Comparison of ENCODE assay signal across 21 cellular contexts in the genomic region with DNA sequence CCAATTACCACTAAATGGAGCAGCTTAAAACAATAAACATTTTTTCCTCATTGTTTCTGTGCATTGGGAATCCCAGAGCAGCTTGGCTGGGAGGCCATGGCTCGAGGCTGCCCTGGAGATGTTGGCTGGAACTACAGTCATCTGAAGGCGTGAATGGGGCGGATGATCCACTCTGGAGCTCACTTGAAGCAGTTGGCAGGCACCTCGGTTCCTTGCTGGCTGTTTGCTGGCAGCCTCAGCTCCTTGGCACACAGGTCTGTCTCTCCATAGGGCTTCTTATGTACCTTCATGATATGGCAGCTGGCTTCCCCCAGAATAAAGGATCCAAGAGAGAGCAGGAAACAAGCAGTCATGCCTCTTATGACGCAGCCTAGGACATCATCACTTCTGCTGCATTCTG.
DNase-seq lines count a peak whose midpoint lies in the region; ATAC-seq and TF ChIP-seq lines count a peak whose summit lies in the region.
"Had no signal": no experiment of that assay in that cellular context is flagged by ENCODE, and none has a peak within 500 bp of the region (broad histone marks: within the 10 kb centered on the region; RNA-seq: fewer than 3 reads in every experiment).

No MANE protein-coding gene starts in this region.

- H3K36me3 ChIP-seq in right atrium auricular region (no peaks in the 10 kb centered on the region), endodermal cell (ENCODE audit: control insufficient read depth, insufficient read depth, low read length) (no peaks in the 10 kb centered on the region), gastroesophageal sphincter (no peaks in the 10 kb centered on the region)
- H3K36me3 ChIP-seq: BLaER1 had no signal

- no peak overlapping the region for H3K27ac ChIP-seq in right atrium auricular region
- H3K27ac ChIP-seq in endodermal cell (ENCODE audit: low read depth, low read length) = no peak overlapping the region
- no peak overlapping the region for H3K27ac ChIP-seq in gastroesophageal sphincter
- H3K27ac ChIP-seq: BLaER1 had no signal

- H3K9me3 Mint-ChIP-seq in endodermal cell = peaks cover 17% of the 10 kb centered on the region
- H3K9me3 Mint-ChIP-seq in osteocyte (ENCODE audit: unreplicated experiment) = no peaks in the 10 kb centered on the region
- H3K9me3 Mint-ChIP-seq: CD8-positive, alpha-beta T cell; HFFc6 had no signal

- H3K9me3 ChIP-seq in right atrium auricular region (peaks cover 0 to 4% of the 10 kb centered on the region in 2 donors), endodermal cell (ENCODE audit: control insufficient read depth, low read length) (peaks cover 14% of the 10 kb centered on the region), gastroesophageal sphincter (peaks cover 0 to 11% (median 0%) of the 10 kb centered on the region in 3 donors)

- TF ChIP-seq CTCF in right atrium auricular region (IDR thresholded peaks at IDR 0.05) = no peak
- TF ChIP-seq CTCF in endodermal cell (conservative IDR thresholded peaks at IDR 0.05) = no peak
- TF ChIP-seq CTCF in osteocyte (IDR thresholded peaks at IDR 0.05) = no peak
- no peak for TF ChIP-seq CTCF in gastroesophageal sphincter (IDR thresholded peaks at IDR 0.05)

- H3K4me3 Mint-ChIP-seq in endodermal cell (no peak overlapping the region), osteocyte (ENCODE audit: unreplicated experiment) (no peak overlapping the region)
- H3K4me3 Mint-ChIP-seq: CD8-positive, alpha-beta T cell; HFFc6 had no signal

- DNase-seq in right atrium auricular region (ENCODE audit: low spot score) (peak; percentile 54), cardiac septum (ENCODE audit: low spot score) (no peak), endodermal cell (peak; percentile 40), osteocyte (ENCODE audit: extremely low spot score, unreplicated experiment) (peak; percentile 66), germinal center (ENCODE audit: low spot score) (no peak)
- no peak for DNase-seq in activated CD4-positive, alpha-beta T cell treated with anti-CD3 and anti-CD28 coated beads, Interleukin-2, amount 50 U/mL, for 48 hours
- DNase-seq: CD8-positive, alpha-beta T cell; DND-41; GDM1; HFFc6; Karpas-422; MM.1S; NCI-H1092 treated with DMSO at 0.1 percent for 48 hours; NCI-H1694; NCI-H2107; NCI-H226; NCI-H526 treated with DMSO at 0.1 percent for 48 hours; Right ventricle myocardium superior had no signal

- peaks cover 20% of the 10 kb centered on the region for H3K27me3 Mint-ChIP-seq in endodermal cell (ENCODE audit: insufficient read depth)
- no peaks in the 10 kb centered on the region for H3K27me3 Mint-ChIP-seq in osteocyte (ENCODE audit: unreplicated experiment)

- TF ChIP-seq POLR2A in gastroesophageal sphincter (IDR thresholded peaks at IDR 0.05) = no peak

- no peak for TF ChIP-seq EP300 in gastroesophageal sphincter (IDR thresholded peaks at IDR 0.05)

- peaks cover 38% of the 10 kb centered on the region for H3K4me1 Mint-ChIP-seq in endodermal cell
- H3K4me1 Mint-ChIP-seq in osteocyte (ENCODE audit: unreplicated experiment) = peaks cover 32% of the 10 kb centered on the region

- H3K27me3 ChIP-seq in right atrium auricular region = no peaks in the 10 kb centered on the region
- H3K27me3 ChIP-seq in endodermal cell (ENCODE audit: control insufficient read depth, insufficient read depth, low read length, poor library complexity, severe bottlenecking) = no peaks in the 10 kb centered on the region
- H3K27me3 ChIP-seq in gastroesophageal sphincter = peaks cover 22% of the 10 kb centered on the region
- H3K27me3 ChIP-seq: BLaER1 had no signal

- ATAC-seq in gastroesophageal sphincter = no peak
- ATAC-seq in HG02588 (IDR thresholded peaks at IDR 0.05; ENCODE audit: unreplicated experiment) = no peak
- ATAC-seq: CD8-positive, alpha-beta T cell had no signal

- H3K4me3 ChIP-seq in right atrium auricular region (no peak overlapping the region), endodermal cell (ENCODE audit: low read length) (no peak overlapping the region), gastroesophageal sphincter (no peak overlapping the region)
- H3K4me3 ChIP-seq: BLaER1 had no signal

- 90 to 96% methylated on average over 4 to 5 of the region's 5 CpGs for WGBS in endodermal cell (ENCODE audit: insufficient coverage in 1 of 2, insufficient read length in 1 of 2), 2 experiments
- 100% methylated on average over 2 to 5 of the region's 5 CpGs for WGBS in gastroesophageal sphincter (ENCODE audit: low coverage in 1 of 2), 2 donors

- no peaks in the 10 kb centered on the region for H3K4me1 ChIP-seq in right atrium auricular region
- peaks cover 17% of the 10 kb centered on the region for H3K4me1 ChIP-seq in endodermal cell (ENCODE audit: control insufficient read depth, insufficient read depth, low read length)
- no peaks in the 10 kb centered on the region for H3K4me1 ChIP-seq in gastroesophageal sphincter
- H3K4me1 ChIP-seq: BLaER1 had no signal

- no peak overlapping the region for H3K27ac Mint-ChIP-seq in endodermal cell
- H3K27ac Mint-ChIP-seq in osteocyte (ENCODE audit: unreplicated experiment) = no peak overlapping the region
- H3K27ac Mint-ChIP-seq: CD8-positive, alpha-beta T cell; HFFc6 had no signal

- H3K36me3 Mint-ChIP-seq in endodermal cell (ENCODE audit: low read depth) (no peaks in the 10 kb centered on the region), osteocyte (ENCODE audit: unreplicated experiment) (peaks cover 2% of the 10 kb centered on the region)
- H3K36me3 Mint-ChIP-seq: CD8-positive, alpha-beta T cell had no signal

- intact Hi-C loops in cardiac septum (cut with DNase I) = no loop called here

- H3K9ac ChIP-seq in endodermal cell (ENCODE audit: extremely low read depth, low read length, poor library complexity, severe bottlenecking) = no peak overlapping the region
- H3K9ac ChIP-seq: BLaER1 had no signal

Comparison
In these comparisons a context has a peak if more than half of its experiments do, and no peak if none do; other contexts are left out.
1. DNase-seq: peak in right atrium auricular region (single experiment), endodermal cell (single experiment) and osteocyte (single experiment); none in cardiac septum (single experiment), activated CD4-positive, alpha-beta T cell treated with anti-CD3 and anti-CD28 coated beads, Interleukin-2, amount 50 U/mL, for 48 hours (0 of 2) and germinal center (single experiment).